In the genomic region with DNA sequence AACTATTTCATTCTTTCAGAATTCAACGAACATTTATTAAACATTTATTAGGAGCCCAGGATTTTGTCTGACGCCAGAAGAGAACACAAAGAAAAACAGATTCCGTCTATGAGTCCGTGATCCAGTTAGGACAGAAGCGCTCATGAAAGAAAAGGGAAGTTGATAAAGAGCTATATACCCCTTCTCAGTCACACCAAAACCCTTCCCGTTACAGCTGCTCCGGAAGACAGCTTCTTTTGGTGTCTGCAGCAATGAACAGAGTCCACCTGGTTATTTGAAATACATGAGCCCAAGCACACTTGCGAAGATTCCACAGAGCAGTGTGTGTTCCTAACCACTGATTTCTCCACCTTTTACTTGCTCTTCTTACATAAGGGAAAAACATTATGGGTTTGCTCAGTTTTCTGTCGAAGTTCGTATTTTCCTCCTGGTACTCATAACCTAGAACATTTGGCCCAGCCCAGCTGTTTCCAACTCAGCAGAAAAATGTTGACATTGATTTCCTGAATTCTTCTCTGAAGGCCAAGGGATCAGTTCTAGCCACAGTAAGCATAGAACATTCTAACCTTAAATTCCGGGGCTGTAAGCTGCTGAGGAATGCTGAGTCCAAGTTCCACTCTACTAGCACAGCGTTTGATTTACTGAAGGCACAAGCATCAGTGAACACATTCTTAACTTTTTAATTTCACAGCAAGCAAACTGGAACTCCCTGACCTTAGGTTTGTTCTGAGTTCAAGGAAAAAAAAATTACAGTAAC, we compare ENCODE assay signal across 11 cellular contexts.
DNase-seq lines count a peak whose midpoint lies in the region; ATAC-seq, FAIRE-seq and TF ChIP-seq lines count a peak whose summit lies in the region.
"Had no signal": no experiment of that assay in that cellular context is flagged by ENCODE, and none has a peak within 500 bp of the region (broad histone marks: within the 10 kb centered on the region; RNA-seq: fewer than 3 reads in every experiment).

No MANE protein-coding gene starts in this region.

- H3K4me3 ChIP-seq in esophagus muscularis mucosa = peak overlapping the region in 1 of 4 donors; percentile 2

- H3K27ac ChIP-seq in esophagus muscularis mucosa (replicated peaks in 1 of 4) = peak overlapping the region; percentile 11 to 34 (median 20)
- H3K27ac ChIP-seq: KMS-11 had no signal

- intact Hi-C loops in esophagus muscularis mucosa (cut with DNase I) = no loop called here

- 42% methylated on average over 12 of the region's 12 CpGs for WGBS in esophagus muscularis mucosa

- DNase-seq in GM12891 (ENCODE audit: insufficient read length, low spot score) = peak; percentile 22
- DNase-seq in esophagus muscularis mucosa (ENCODE audit: extremely low spot score) = no peak
- DNase-seq in GM03348 (ENCODE audit: low spot score) = no peak
- no peak for DNase-seq in stimulated activated naive CD4-positive, alpha-beta T cell treated with Interleukin-2 at 50 U/mL for 16 hours (lab: John Stamatoyannopoulos, UW)
- DNase-seq in HuH-7.5 (ENCODE audit: low spot score) = no peak
- DNase-seq: activated CD4-positive, alpha-beta memory T cell treated with anti-CD3 and anti-CD28 coated beads, Interleukin-2, amount 10 ng/mL, durations not matched to agents 7 days and 5 days had no signal

- TF ChIP-seq POLR2A in GM12891 (IDR thresholded peaks at IDR 0.05; ENCODE audit: low read depth, low read length) = no peak
- TF ChIP-seq POLR2A in esophagus muscularis mucosa (IDR thresholded peaks at IDR 0.05; ENCODE audit: low read depth) = no peak

- no peaks in the 10 kb centered on the region for H3K9me3 ChIP-seq in esophagus muscularis mucosa

- peak; percentile 59 for FAIRE-seq in GM12891 (lab: Jason Lieb, UNC)
- FAIRE-seq: urothelium cell line had no signal

- no peaks in the 10 kb centered on the region for H3K36me3 ChIP-seq in esophagus muscularis mucosa

- TF ChIP-seq EP300 in esophagus muscularis mucosa (IDR thresholded peaks at IDR 0.05) = no peak

- no peaks in the 10 kb centered on the region for H3K27me3 ChIP-seq in esophagus muscularis mucosa

- ATAC-seq in GM21447 (IDR thresholded peaks at IDR 0.05; ENCODE audit: unreplicated experiment) = peak; percentile 73
- ATAC-seq in HG03378 (IDR thresholded peaks at IDR 0.05; ENCODE audit: unreplicated experiment) = peak; percentile 57
- ATAC-seq in HG02970 (IDR thresholded peaks at IDR 0.05; ENCODE audit: low FRiP score, unreplicated experiment) = no peak

- peaks cover 0 to 11% (median 5%) of the 10 kb centered on the region in 4 donors for H3K4me1 ChIP-seq in esophagus muscularis mucosa

- TF ChIP-seq CTCF in esophagus muscularis mucosa (IDR thresholded peaks at IDR 0.05) = no peak

TF ChIP-seq in GM12891, 5 proteins besides CTCF, POLR2A, EP300 and RAD21:
- TF ChIP-seq POU2F2 (IDR thresholded peaks at IDR 0.05; ENCODE audit: low read depth, low read length) (no peak), POLR2AphosphoS5 (IDR thresholded peaks at IDR 0.05; ENCODE audit: low read depth, low read length) (no peak), TAF1 (IDR thresholded peaks at IDR 0.05; ENCODE audit: low read depth, low read length) (no peak), SPI1 (IDR thresholded peaks at IDR 0.05; ENCODE audit: low read depth, low read length) (no peak), PAX5 (IDR thresholded peaks at IDR 0.05; ENCODE audit: insufficient read depth, low read length, severe bottlenecking) (no peak)
TF ChIP-seq in GM12891: peak in this region for 0.
